ENCODE assay signal across 22 cellular contexts in genomic region chr9:135901826-135902225, GRCh38.
"Had no signal": no experiment of that assay in that cellular context is flagged by ENCODE, and none has a peak within 500 bp of the region (broad histone marks: within the 10 kb centered on the region; RNA-seq: fewer than 3 reads in every experiment).

No MANE protein-coding gene starts in this region.

- ATAC-seq: activated T-cell treated with anti-CD3 and anti-CD28 coated beads, Interleukin-2, amount 50 U/mL, for 72 hours; effector memory CD8-positive, alpha-beta T cell; left ventricle myocardium superior; natural killer cell; pancreas had no signal

- H3K9me3 ChIP-seq: colonic mucosa, esophagus muscularis mucosa, pancreas, sigmoid colon, testis, upper lobe of left lung had no signal

- H3K27me3 ChIP-seq: colonic mucosa, dorsolateral prefrontal cortex, esophagus muscularis mucosa, pancreas, sigmoid colon, testis, upper lobe of left lung had no signal

- DNase-seq: activated CD4-positive, alpha-beta memory T cell treated with anti-CD3 and anti-CD28 coated beads, Interleukin-2, amount 10 ng/mL, durations not matched to agents 7 days and 5 days; activated CD4-positive, alpha-beta T cell treated with anti-CD3 and anti-CD28 coated beads for 48 hours; activated CD4-positive, CD25-positive, alpha-beta regulatory T cell; activated gamma-delta T cell treated with Interleukin-2 at 50 U/mL for 16 hours; activated T-cell treated with anti-CD3 and anti-CD28 coated beads, Interleukin-2, amount 50 U/mL, for 72 hours; colonic mucosa; effector memory CD8-positive, alpha-beta T cell; hypothalamus; left ventricle myocardium superior; mammary epithelial cell; midbrain; natural killer cell; pancreas; sigmoid colon; stimulated activated CD4-positive, alpha-beta T cell treated with anti-CD3 and anti-CD28 coated beads, Interleukin-4, amount 100 ng/mL, for 1 hour; stimulated activated naive CD4-positive, alpha-beta T cell; T-helper 9 cell; testis; upper lobe of left lung had no signal

- H3K4me3 Mint-ChIP-seq: activated CD4-positive, alpha-beta memory T cell treated with anti-CD3 and anti-CD28 coated beads, Interleukin-2, amount 10 ng/mL, durations not matched to agents 7 days and 5 days; activated naive CD8-positive, alpha-beta T cell; activated T-cell treated with anti-CD3 and anti-CD28 coated beads, Interleukin-2, amount 50 U/mL, for 72 hours; effector memory CD8-positive, alpha-beta T cell; natural killer cell had no signal

- H3K27me3 Mint-ChIP-seq: activated CD4-positive, alpha-beta memory T cell treated with anti-CD3 and anti-CD28 coated beads, Interleukin-2, amount 10 ng/mL, durations not matched to agents 7 days and 5 days; activated naive CD8-positive, alpha-beta T cell; effector memory CD8-positive, alpha-beta T cell had no signal

- H3K9me3 Mint-ChIP-seq: activated CD4-positive, alpha-beta memory T cell treated with anti-CD3 and anti-CD28 coated beads, Interleukin-2, amount 10 ng/mL, durations not matched to agents 7 days and 5 days; effector memory CD8-positive, alpha-beta T cell; natural killer cell had no signal

- H3K36me3 ChIP-seq: colonic mucosa, esophagus muscularis mucosa, pancreas, sigmoid colon, upper lobe of left lung had no signal

- H3K27ac ChIP-seq: colonic mucosa, dorsolateral prefrontal cortex, esophagus muscularis mucosa, pancreas, sigmoid colon, testis, upper lobe of left lung had no signal

- H3K27ac Mint-ChIP-seq: activated CD4-positive, alpha-beta memory T cell treated with anti-CD3 and anti-CD28 coated beads, Interleukin-2, amount 10 ng/mL, durations not matched to agents 7 days and 5 days; activated naive CD8-positive, alpha-beta T cell; activated T-cell treated with anti-CD3 and anti-CD28 coated beads, Interleukin-2, amount 50 U/mL, for 72 hours; effector memory CD8-positive, alpha-beta T cell; natural killer cell had no signal

- H3K36me3 Mint-ChIP-seq: natural killer cell had no signal

- H3K4me3 ChIP-seq: colonic mucosa, dorsolateral prefrontal cortex, esophagus muscularis mucosa, pancreas, sigmoid colon, testis, upper lobe of left lung had no signal
